ENCODE assay signal across 8 cellular contexts in genomic region chr6:106630366-106630765, GRCh38. TPM values are rescaled to one million over a fixed set of nuclear protein-coding genes. Genes with fewer than 3 reads are reported as not detected.
DNase-seq lines count a peak whose midpoint lies in the region; ATAC-seq and TF ChIP-seq lines count a peak whose summit lies in the region.

No MANE protein-coding gene starts in this region.

- no peaks in the 10 kb centered on the region for H3K9me3 ChIP-seq in right atrium auricular region
- no peaks in the 10 kb centered on the region for H3K9me3 ChIP-seq in right lobe of liver

- peaks cover 20% of the 10 kb centered on the region for H3K36me3 Mint-ChIP-seq in activated T-helper 2 cell treated with anti-CD3 and anti-CD28 coated beads, Interferon-gamma antibody, Interleukin-2, Interleukin-4, amounts not matched to agents 10 μg/mL and 5 μg/mL and 100 μg/mL, durations not matched to agents 14 hours and 24 hours and 36 hours (ENCODE audit: low read depth)

- no peaks in the 10 kb centered on the region for H3K9me3 Mint-ChIP-seq in activated T-helper 2 cell treated with anti-CD3 and anti-CD28 coated beads, Interferon-gamma antibody, Interleukin-2, Interleukin-4, amounts not matched to agents 10 μg/mL and 5 μg/mL and 100 μg/mL, durations not matched to agents 14 hours and 24 hours and 36 hours

- TF ChIP-seq POLR2A in right lobe of liver (IDR thresholded peaks at IDR 0.05) = no peak

- H3K4me3 ChIP-seq in right atrium auricular region (peak overlapping the region; percentile 75 to 94), right lobe of liver (peak overlapping the region; percentile 91 to 96 (median 95))

- H3K27ac Mint-ChIP-seq in activated T-helper 2 cell treated with anti-CD3 and anti-CD28 coated beads, Interferon-gamma antibody, Interleukin-2, Interleukin-4, amounts not matched to agents 10 μg/mL and 5 μg/mL and 100 μg/mL, durations not matched to agents 14 hours and 24 hours and 36 hours = peak overlapping the region; percentile 97

- peaks cover 43% of the 10 kb centered on the region for H3K4me1 Mint-ChIP-seq in activated T-helper 2 cell treated with anti-CD3 and anti-CD28 coated beads, Interferon-gamma antibody, Interleukin-2, Interleukin-4, amounts not matched to agents 10 μg/mL and 5 μg/mL and 100 μg/mL, durations not matched to agents 14 hours and 24 hours and 36 hours (ENCODE audit: low read depth)

- peak overlapping the region; percentile 91 for H3K4me3 Mint-ChIP-seq in activated T-helper 2 cell treated with anti-CD3 and anti-CD28 coated beads, Interferon-gamma antibody, Interleukin-2, Interleukin-4, amounts not matched to agents 10 μg/mL and 5 μg/mL and 100 μg/mL, durations not matched to agents 14 hours and 24 hours and 36 hours (ENCODE audit: low read depth)

- WGBS in right lobe of liver (ENCODE audit: insufficient coverage, low coverage, low lambda C conversion rate, missing lambda C conversion rate) = 36% methylated on average over 5 of the region's 5 CpGs

- H3K36me3 ChIP-seq in right atrium auricular region = no peaks in the 10 kb centered on the region
- H3K36me3 ChIP-seq in right lobe of liver = no peaks in the 10 kb centered on the region

- H3K27me3 ChIP-seq in right atrium auricular region (no peaks in the 10 kb centered on the region), right lobe of liver (no peaks in the 10 kb centered on the region)

- ATAC-seq in Right ventricle myocardium inferior = no peak
- peak in 1 of 4 donors; percentile 36 for ATAC-seq in right lobe of liver
- ATAC-seq in HG03565 (IDR thresholded peaks at IDR 0.05; ENCODE audit: unreplicated experiment) = no peak
- ATAC-seq in GM21825 (IDR thresholded peaks at IDR 0.05; ENCODE audit: unreplicated experiment) = no peak

- H3K27ac ChIP-seq in right atrium auricular region = no peak overlapping the region
- peak overlapping the region in 1 of 3 donors; percentile 68 for H3K27ac ChIP-seq in right lobe of liver

- no peak for DNase-seq in right atrium auricular region (ENCODE audit: low spot score)
- no peak for DNase-seq in Right ventricle myocardium inferior (ENCODE audit: missing footprints)
- DNase-seq in activated T-helper 2 cell treated with anti-CD3 and anti-CD28 coated beads, Interferon-gamma antibody, Interleukin-2, Interleukin-4, amounts not matched to agents 10 μg/mL and 5 μg/mL and 100 μg/mL, durations not matched to agents 14 hours and 24 hours and 36 hours (ENCODE audit: low spot score) = no peak
- DNase-seq in right lobe of liver = no peak
- DNase-seq in activated gamma-delta T cell treated with Interleukin-2 at 50 U/mL for 16 hours = no peak
- DNase-seq in mucosa of gallbladder (ENCODE audit: low spot score) = no peak

- H3K4me1 ChIP-seq in right atrium auricular region (peaks cover 0 to 20% of the 10 kb centered on the region in 2 donors), right lobe of liver (peaks cover 0 to 14% (median 3%) of the 10 kb centered on the region in 4 donors)

- no peak for TF ChIP-seq CTCF in right atrium auricular region (IDR thresholded peaks at IDR 0.05)
- TF ChIP-seq CTCF in right lobe of liver (IDR thresholded peaks at IDR 0.05) = no peak

- intact Hi-C loops in Right ventricle myocardium inferior (cut with DNase I) (no loop called here), right lobe of liver (cut with DNase I) (no loop called here)
- intact Hi-C loops in activated T-helper 2 cell treated with anti-CD3 and anti-CD28 coated beads, Interferon-gamma antibody, Interleukin-2, Interleukin-4, amounts not matched to agents 10 μg/mL and 5 μg/mL and 100 μg/mL, durations not matched to agents 14 hours and 24 hours and 36 hours (cut with micrococcal nuclease) = no loop called here

- no peaks in the 10 kb centered on the region for H3K27me3 Mint-ChIP-seq in activated T-helper 2 cell treated with anti-CD3 and anti-CD28 coated beads, Interferon-gamma antibody, Interleukin-2, Interleukin-4, amounts not matched to agents 10 μg/mL and 5 μg/mL and 100 μg/mL, durations not matched to agents 14 hours and 24 hours and 36 hours (ENCODE audit: low read depth)

RNA-seq across cellular contexts. Expression of gene QRSL1, which starts 1.0 kb away (rescaled TPM):
- total RNA-seq in right atrium auricular region (10 to 100 TPM in 1 of 2 donors, 1 to 10 TPM in 1; 7.0 to 17.1 TPM), Right ventricle myocardium inferior (22.0 TPM), right lobe of liver (1 to 10 TPM; 6.0 to 8.8 (median 7.8) TPM), mucosa of gallbladder (12.2 TPM)
- 18.9 and 21.8 TPM in 2 replicates for total RNA-seq in activated T-helper 2 cell treated with anti-CD3 and anti-CD28 coated beads, Interferon-gamma antibody, Interleukin-2, Interleukin-4, amounts not matched to agents 10 μg/mL and 5 μg/mL and 100 μg/mL, durations not matched to agents 14 hours and 24 hours and 36 hours

RNA-seq across cellular contexts. Expression of gene RTN4IP1, which starts 1.1 kb away (rescaled TPM):
- total RNA-seq in right atrium auricular region = 10 to 100 TPM in 1 of 2 donors, 1 to 10 TPM in 1; 5.8 to 11.9 TPM
- total RNA-seq in Right ventricle myocardium inferior = 17.0 TPM
- total RNA-seq in activated T-helper 2 cell treated with anti-CD3 and anti-CD28 coated beads, Interferon-gamma antibody, Interleukin-2, Interleukin-4, amounts not matched to agents 10 μg/mL and 5 μg/mL and 100 μg/mL, durations not matched to agents 14 hours and 24 hours and 36 hours = 6.4 and 7.9 TPM in 2 replicates
- 1 to 10 TPM; 4.0 to 6.3 (median 4.9) TPM for total RNA-seq in right lobe of liver
- 5.8 TPM for total RNA-seq in mucosa of gallbladder
